ENCODE assay signal across 14 cellular contexts in the genomic region with DNA sequence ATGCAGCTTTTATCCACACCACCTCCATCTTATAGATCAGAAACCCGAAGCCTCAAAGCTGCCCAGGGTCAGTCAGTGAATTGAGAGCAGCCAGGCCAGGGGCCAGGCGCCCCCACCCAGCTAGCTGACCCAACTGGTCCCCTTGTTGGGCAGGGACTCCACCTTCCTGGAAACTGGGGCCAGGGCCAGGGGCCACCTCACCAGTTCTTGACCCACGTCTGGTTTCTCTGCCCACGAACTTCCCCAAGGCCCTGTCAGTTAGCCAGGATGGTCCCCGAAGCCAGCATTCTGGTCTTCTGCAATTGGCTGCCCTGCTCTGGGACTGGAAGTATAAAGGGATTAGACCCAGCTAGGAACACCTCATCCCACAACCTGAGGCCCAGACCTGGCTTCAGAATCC. TPM values are rescaled to one million over a fixed set of nuclear protein-coding genes. Genes with fewer than 3 reads are reported as not detected.
DNase-seq lines count a peak whose midpoint lies in the region; ATAC-seq and TF ChIP-seq lines count a peak whose summit lies in the region.
"Had no signal": no experiment of that assay in that cellular context is flagged by ENCODE, and none has a peak within 500 bp of the region (broad histone marks: within the 10 kb centered on the region; RNA-seq: fewer than 3 reads in every experiment).

No MANE protein-coding gene starts in this region.

- no peaks in the 10 kb centered on the region for H3K9me3 Mint-ChIP-seq in activated T-cell treated with anti-CD3 and anti-CD28 coated beads, Interleukin-2, amount 50 U/mL, for 24 hours
- H3K9me3 Mint-ChIP-seq in stimulated activated effector memory CD8-positive, alpha-beta T cell treated with anti-CD3 and anti-CD28 coated beads, Interleukin-12 subunit alpha, Interleukin-12 subunit beta, amount 100 ng/mL, for 72 hours: no peaks in the 10 kb centered on the region

- H3K36me3 Mint-ChIP-seq in activated T-cell treated with anti-CD3 and anti-CD28 coated beads, Interleukin-2, amount 50 U/mL, for 24 hours (ENCODE audit: low read depth): peaks cover 59% of the 10 kb centered on the region
- peaks cover 18% of the 10 kb centered on the region for H3K36me3 Mint-ChIP-seq in stimulated activated effector memory CD8-positive, alpha-beta T cell treated with anti-CD3 and anti-CD28 coated beads, Interleukin-12 subunit alpha, Interleukin-12 subunit beta, amount 100 ng/mL, for 72 hours

- TF ChIP-seq CTCF in esophagus squamous epithelium (IDR thresholded peaks at IDR 0.05): no peak

- no peaks in the 10 kb centered on the region for H3K27me3 ChIP-seq in esophagus squamous epithelium

- peaks cover 19 to 81% (median 29%) of the 10 kb centered on the region in 3 donors for H3K4me1 ChIP-seq in esophagus squamous epithelium

- intact Hi-C loops in esophagus squamous epithelium (cut with DNase I): no loop called here

- H3K36me3 ChIP-seq in esophagus squamous epithelium: peaks cover 0 to 14% (median 0%) of the 10 kb centered on the region in 3 donors
- H3K36me3 ChIP-seq: WERI-Rb-1 had no signal

- WGBS in esophagus squamous epithelium, 2 donors: no CpG with 5 or more reads among the region's 5 CpGs

- no peak for TF ChIP-seq POLR2A in esophagus squamous epithelium (IDR thresholded peaks at IDR 0.05)

- peak overlapping the region; percentile 89 to 96 (median 94) for H3K27ac ChIP-seq in esophagus squamous epithelium
- H3K27ac ChIP-seq: WERI-Rb-1 had no signal

- ATAC-seq in stimulated activated effector memory CD8-positive, alpha-beta T cell treated with anti-CD3 and anti-CD28 coated beads, Interleukin-12 subunit alpha, Interleukin-12 subunit beta, amount 100 ng/mL, for 72 hours: no peak
- ATAC-seq in GM21723 (IDR thresholded peaks at IDR 0.05; ENCODE audit: unreplicated experiment): no peak
- ATAC-seq: sciatic nerve had no signal

- peak overlapping the region; percentile 89 for H3K4me3 Mint-ChIP-seq in activated T-cell treated with anti-CD3 and anti-CD28 coated beads, Interleukin-2, amount 50 U/mL, for 24 hours
- H3K4me3 Mint-ChIP-seq in stimulated activated effector memory CD8-positive, alpha-beta T cell treated with anti-CD3 and anti-CD28 coated beads, Interleukin-12 subunit alpha, Interleukin-12 subunit beta, amount 100 ng/mL, for 72 hours: peak overlapping the region; percentile 72

- peaks cover 43% of the 10 kb centered on the region for H3K4me1 Mint-ChIP-seq in activated T-cell treated with anti-CD3 and anti-CD28 coated beads, Interleukin-2, amount 50 U/mL, for 24 hours (ENCODE audit: low read depth)
- peaks cover 21% of the 10 kb centered on the region for H3K4me1 Mint-ChIP-seq in stimulated activated effector memory CD8-positive, alpha-beta T cell treated with anti-CD3 and anti-CD28 coated beads, Interleukin-12 subunit alpha, Interleukin-12 subunit beta, amount 100 ng/mL, for 72 hours

- no peaks in the 10 kb centered on the region for H3K9me3 ChIP-seq in esophagus squamous epithelium

- H3K4me3 ChIP-seq in esophagus squamous epithelium: peak overlapping the region; percentile 63 to 73 (median 66)

- no peak for DNase-seq in activated T-cell treated with anti-CD3 and anti-CD28 coated beads, Interleukin-2, amount 50 U/mL, for 24 hours
- DNase-seq in activated T-cell treated with anti-CD3 and anti-CD28 coated beads for 4 hours (no peak), RKO (ENCODE audit: low spot score) (peak; percentile 21), esophagus squamous epithelium (lab: John Stamatoyannopoulos, UW) (no peak), retina (no peak), ecto neural progenitor cell (ENCODE audit: low spot score) (no peak)
- no peak for DNase-seq in stimulated activated effector memory CD8-positive, alpha-beta T cell treated with anti-CD3 and anti-CD28 coated beads, Interleukin-12 subunit alpha, Interleukin-12 subunit beta, amount 100 ng/mL, for 72 hours (ENCODE audit: low spot score in 2 of 2)
- DNase-seq: AML-193, amniotic stem cell, NCI-H146, WERI-Rb-1 had no signal

- H3K27me3 Mint-ChIP-seq in activated T-cell treated with anti-CD3 and anti-CD28 coated beads, Interleukin-2, amount 50 U/mL, for 24 hours: no peaks in the 10 kb centered on the region

- no peak overlapping the region for H3K27ac Mint-ChIP-seq in activated T-cell treated with anti-CD3 and anti-CD28 coated beads, Interleukin-2, amount 50 U/mL, for 24 hours
- H3K27ac Mint-ChIP-seq in stimulated activated effector memory CD8-positive, alpha-beta T cell treated with anti-CD3 and anti-CD28 coated beads, Interleukin-12 subunit alpha, Interleukin-12 subunit beta, amount 100 ng/mL, for 72 hours: peak overlapping the region; percentile 86

RNA-seq across cellular contexts. Expression of a gene that starts 2.4 kb away (rescaled TPM):
- 100 to 1,000 TPM in 1 of 4 donors, 10 to 100 TPM in 3; 44.3 to 157 (median 71.3) TPM for total RNA-seq in esophagus squamous epithelium

RNA-seq across cellular contexts. Expression of a gene that starts 44.6 kb away (rescaled TPM):
- total RNA-seq in esophagus squamous epithelium: 1 to 10 TPM; 1.0 to 4.2 (median 1.7) TPM
- total RNA-seq: fibroblast of villous mesenchyme had no signal

RNA-seq across cellular contexts. Expression of a gene that starts 50.2 kb away (rescaled TPM):
- total RNA-seq in esophagus squamous epithelium: under 1 TPM in 3 of 4 donors, not detected in 1; 0.40 to 0.76 (median 0.53) TPM
- total RNA-seq: fibroblast of villous mesenchyme, sciatic nerve had no signal
